In genomic region chr5:165630211-165630866, GRCh38 we compare ENCODE assay signal across 8 cellular contexts.
DNase-seq lines count a peak whose midpoint lies in the region; ATAC-seq and TF ChIP-seq lines count a peak whose summit lies in the region.

No MANE protein-coding gene starts in this region.

- intact Hi-C loops in head of caudate nucleus (cut with DNase I), result no loop called here
- intact Hi-C loops in prostate gland (cut with DNase I), result loop anchor here (10.0 kb wide), 1 partner anchor 1584 kb away; no protein-coding TSS in a partner anchor

- DNase-seq in AG09319 (ENCODE audit: extremely low read depth, low read depth) (no peak), GM13976 (ENCODE audit: low spot score) (peak; percentile 43), NCI-H2029 treated with DMSO at 0.1 percent for 48 hours (lab: John Stamatoyannopoulos, UW) (peak; percentile 7), head of caudate nucleus (peak in 40 of 42 donors; percentile 6 to 85 (median 60)), prostate gland (ENCODE audit: low spot score) (peak; percentile 42), hepatic stellate cell (ENCODE audit: low spot score) (no peak)

- TF ChIP-seq CTCF in AG09319 (IDR thresholded peaks at IDR 0.05; ENCODE audit: low read depth, low read length) (peak; percentile 21), GM13976 (IDR thresholded peaks at IDR 0.05; ENCODE audit: borderline replicate concordance, control extremely low read depth, extremely low read depth, insufficient read depth, missing control alignments) (peak; percentile 56), VCaP (conservative IDR thresholded peaks at IDR 0.05) (peak; percentile 95), prostate gland (IDR thresholded peaks at IDR 0.05) (peak; percentile 55 to 72 (median 62))

- peak overlapping the region; percentile 65 for H3K27ac ChIP-seq in VCaP
- no peak overlapping the region for H3K27ac ChIP-seq in prostate gland

- no peaks in the 10 kb centered on the region for H3K36me3 ChIP-seq in prostate gland

- peak; percentile 86 for ATAC-seq in HG02884 (IDR thresholded peaks at IDR 0.05; ENCODE audit: unreplicated experiment)

- in situ Hi-C loops in GM13976 (cut with MboI; ENCODE audit: low sequenced_read_pairs, unreplicated experiment), result no loop called here

- no peak for TF ChIP-seq POLR2A in prostate gland (IDR thresholded peaks at IDR 0.05)

- no peak overlapping the region for H3K4me3 ChIP-seq in prostate gland

- WGBS in prostate gland, result 32% methylated on average over 9 of the region's 9 CpGs

- H3K9me3 ChIP-seq in prostate gland, result no peaks in the 10 kb centered on the region

- H3K4me1 ChIP-seq in prostate gland (replicated peaks), result peaks cover 6% of the 10 kb centered on the region

- no peaks in the 10 kb centered on the region for H3K27me3 ChIP-seq in prostate gland (replicated peaks; ENCODE audit: insufficient read depth)

Comparison
In these comparisons a context has a peak if more than half of its experiments do, and no peak if none do; other contexts are left out.
1. DNase-seq: peak in GM13976 (single experiment), NCI-H2029 treated with DMSO at 0.1 percent for 48 hours (single experiment), head of caudate nucleus (40 of 42) and prostate gland (single experiment); none in AG09319 (single experiment) and hepatic stellate cell (single experiment).
2. CTCF ChIP-seq: peak in every context shown above with its lines; median percentile 95 in VCaP; 62 in prostate gland; 56 in GM13976; 21 in AG09319.